ENCODE assay signal across 8 cellular contexts in the genomic region with DNA sequence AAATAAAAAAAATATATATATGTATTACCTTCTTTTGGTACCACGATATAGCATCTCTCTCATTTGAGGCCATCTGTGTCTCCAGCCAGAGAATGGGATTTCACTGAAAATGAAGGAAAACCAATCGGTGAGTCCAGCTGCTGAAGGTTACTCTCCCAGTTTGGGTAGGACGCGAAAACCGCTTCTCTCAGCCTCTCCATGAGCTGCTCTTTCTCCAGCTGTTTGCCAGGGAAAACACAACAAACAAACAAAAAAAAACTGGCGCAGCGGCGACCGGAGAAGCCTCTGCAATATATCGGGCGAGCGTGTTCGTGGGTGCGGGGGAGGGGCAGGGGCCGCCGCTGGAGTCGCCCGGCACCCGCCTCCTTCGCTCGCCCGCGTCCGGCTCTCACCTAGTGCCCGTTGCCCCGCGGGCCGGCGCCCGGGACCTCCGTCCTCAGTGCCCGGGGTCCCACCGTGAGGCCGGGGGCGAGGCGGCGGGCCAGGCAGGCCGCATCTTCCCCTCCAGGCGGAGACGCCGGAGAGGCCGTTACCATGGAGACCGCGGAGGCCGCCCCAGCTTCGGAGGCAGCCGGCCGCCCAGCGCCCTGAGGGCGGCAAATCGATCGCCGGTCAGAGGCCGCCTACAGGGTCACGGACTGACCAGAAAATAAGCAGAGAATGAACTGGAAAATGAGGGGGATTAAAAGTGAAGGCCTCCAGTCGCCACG. TPM values are rescaled to one million over a fixed set of nuclear protein-coding genes. Genes with fewer than 3 reads are reported as not detected.
DNase-seq lines count a peak whose midpoint lies in the region; ATAC-seq and TF ChIP-seq lines count a peak whose summit lies in the region.

No MANE protein-coding gene starts in this region.

- in situ Hi-C loops in astrocyte of the cerebellum (cut with HindIII; ENCODE audit: low sequenced_read_pairs): no loop called here

- no peaks in the 10 kb centered on the region for H3K9me3 ChIP-seq in Loucy (ENCODE audit: insufficient read depth, low read depth, low read length)

- peaks cover 28% of the 10 kb centered on the region for H3K4me1 ChIP-seq in Loucy (ENCODE audit: insufficient read depth, low read length, poor library complexity, severe bottlenecking)

- no peaks in the 10 kb centered on the region for H3K27me3 ChIP-seq in Loucy (ENCODE audit: insufficient read depth, low read length, poor library complexity, severe bottlenecking)

- H3K9me2 ChIP-seq in Loucy (replicated peaks; ENCODE audit: low read depth, low read length): no peaks in the 10 kb centered on the region

- H3K36me3 ChIP-seq in Loucy (ENCODE audit: insufficient read depth, low read length): peaks cover 7% of the 10 kb centered on the region; the same call in 1 of the 2 replicates

- peak overlapping the region; percentile 100 for H3K4me3 ChIP-seq in GM08714 (ENCODE audit: low read length)
- peak overlapping the region; percentile 82 for H3K4me3 ChIP-seq in Loucy (ENCODE audit: low read length, poor library complexity, severe bottlenecking)
- H3K4me3 ChIP-seq in astrocyte of the cerebellum (ENCODE audit: low read depth, low read length): peak overlapping the region; percentile 82

- intact Hi-C loops in sciatic nerve (cut with DNase I): no loop called here

- peak overlapping the region; percentile 72 for H3K4me2 ChIP-seq in Loucy (ENCODE audit: low read depth, low read length, poor library complexity, severe bottlenecking)

- peaks cover 46% of the 10 kb centered on the region for H3K79me2 ChIP-seq in Loucy (ENCODE audit: insufficient read depth, low read length)

- H4K20me1 ChIP-seq in Loucy (ENCODE audit: insufficient read depth, low read length, poor library complexity, severe bottlenecking): peaks cover 5% of the 10 kb centered on the region

- peak overlapping the region; percentile 78 for H3K9ac ChIP-seq in Loucy (ENCODE audit: low read depth, low read length, poor library complexity, severe bottlenecking)

- DNase-seq in H4 (ENCODE audit: low spot score) (peak; percentile 14), T-helper 9 cell (peak; percentile 50), astrocyte of the cerebellum (ENCODE audit: low read depth) (no peak), hypothalamus (lab: John Stamatoyannopoulos, UW) (peak in 46 of 51 donors; percentile 13 to 84 (median 56)), sciatic nerve (ENCODE audit: low spot score) (peak; percentile 80), OCI-M2 (lab: John Stamatoyannopoulos, UW; ENCODE audit: unreplicated experiment) (no peak)

- peak; percentile 73 for ATAC-seq in sciatic nerve

- TF ChIP-seq CTCF in Loucy (conservative IDR thresholded peaks at IDR 0.05; ENCODE audit: low read length): no peak
- no peak for TF ChIP-seq CTCF in astrocyte of the cerebellum (IDR thresholded peaks at IDR 0.05; ENCODE audit: low read depth, low read length, missing control alignments)

- H2AFZ ChIP-seq in Loucy (ENCODE audit: low read length): peak overlapping the region; percentile 95

- peaks cover 21% of the 10 kb centered on the region for H3F3A ChIP-seq in Loucy (ENCODE audit: low read depth)

RNA-seq across cellular contexts. Expression of gene PHTF1, which starts 0.5 kb away (rescaled TPM):
- 19.2 and 26.3 TPM in 2 replicates for total RNA-seq in H4 (2014; rRNA removed; shearing (Covaris generic))
- 12.3 TPM for total RNA-seq in sciatic nerve

RNA-seq across cellular contexts. Expression of gene RSBN1, which starts 53.5 kb away (rescaled TPM):
- 2.5 and 3.2 TPM in 2 replicates for total RNA-seq in H4 (2014; rRNA removed; shearing (Covaris generic))
- 22.3 TPM for total RNA-seq in sciatic nerve

Comparison
In these comparisons a context has a peak if more than half of its experiments do, and no peak if none do; other contexts are left out.
1. DNase-seq: peak in H4 (single experiment), T-helper 9 cell (single experiment), hypothalamus (46 of 51) and sciatic nerve (single experiment); none in astrocyte of the cerebellum (single experiment) and OCI-M2 (single experiment).
2. Peak in every context shown above with its lines, with median percentiles within 50 percentile points of each other: H3K4me3 ChIP-seq.